1 cellular context compared by ENCODE assay signal in the genomic region with DNA sequence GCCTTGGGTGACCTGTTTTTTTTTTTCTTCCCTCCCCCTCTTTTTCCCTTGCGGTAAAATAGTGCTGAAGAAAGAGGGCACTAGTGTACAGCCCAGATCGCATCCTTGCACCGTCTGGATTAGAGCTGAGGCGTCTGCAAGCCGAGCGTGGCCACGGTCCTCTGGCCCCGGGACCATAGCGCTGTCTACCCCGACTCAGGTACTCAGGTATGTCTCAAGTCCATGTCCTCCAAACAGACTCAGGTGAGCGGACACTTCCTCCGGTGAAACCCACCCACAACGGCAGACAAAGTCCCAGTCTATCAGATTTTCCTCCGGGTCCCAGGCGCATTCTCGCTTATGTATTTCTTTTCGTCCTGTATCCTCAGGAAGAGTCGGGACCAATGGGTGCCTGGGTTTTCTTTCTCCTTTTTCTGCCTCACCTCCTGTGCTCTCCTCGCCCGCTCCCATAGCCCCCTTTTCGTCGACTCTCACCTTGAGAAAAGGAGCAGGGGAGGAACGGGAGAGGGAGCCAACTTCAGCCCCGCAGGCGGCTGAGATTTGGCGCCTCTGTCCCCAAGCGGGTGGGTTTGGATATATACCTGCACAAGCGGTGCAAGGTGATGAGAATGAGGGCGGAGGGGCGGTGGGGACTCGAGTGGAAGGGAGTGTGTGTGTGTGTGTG.
TF ChIP-seq lines count a peak whose summit lies in the region.

No MANE protein-coding gene starts in this region.

TF ChIP-seq in neural cell, 6 proteins besides CTCF, POLR2A, EP300 and RAD21 (continued from another document):
- TF ChIP-seq, protein P1, sequence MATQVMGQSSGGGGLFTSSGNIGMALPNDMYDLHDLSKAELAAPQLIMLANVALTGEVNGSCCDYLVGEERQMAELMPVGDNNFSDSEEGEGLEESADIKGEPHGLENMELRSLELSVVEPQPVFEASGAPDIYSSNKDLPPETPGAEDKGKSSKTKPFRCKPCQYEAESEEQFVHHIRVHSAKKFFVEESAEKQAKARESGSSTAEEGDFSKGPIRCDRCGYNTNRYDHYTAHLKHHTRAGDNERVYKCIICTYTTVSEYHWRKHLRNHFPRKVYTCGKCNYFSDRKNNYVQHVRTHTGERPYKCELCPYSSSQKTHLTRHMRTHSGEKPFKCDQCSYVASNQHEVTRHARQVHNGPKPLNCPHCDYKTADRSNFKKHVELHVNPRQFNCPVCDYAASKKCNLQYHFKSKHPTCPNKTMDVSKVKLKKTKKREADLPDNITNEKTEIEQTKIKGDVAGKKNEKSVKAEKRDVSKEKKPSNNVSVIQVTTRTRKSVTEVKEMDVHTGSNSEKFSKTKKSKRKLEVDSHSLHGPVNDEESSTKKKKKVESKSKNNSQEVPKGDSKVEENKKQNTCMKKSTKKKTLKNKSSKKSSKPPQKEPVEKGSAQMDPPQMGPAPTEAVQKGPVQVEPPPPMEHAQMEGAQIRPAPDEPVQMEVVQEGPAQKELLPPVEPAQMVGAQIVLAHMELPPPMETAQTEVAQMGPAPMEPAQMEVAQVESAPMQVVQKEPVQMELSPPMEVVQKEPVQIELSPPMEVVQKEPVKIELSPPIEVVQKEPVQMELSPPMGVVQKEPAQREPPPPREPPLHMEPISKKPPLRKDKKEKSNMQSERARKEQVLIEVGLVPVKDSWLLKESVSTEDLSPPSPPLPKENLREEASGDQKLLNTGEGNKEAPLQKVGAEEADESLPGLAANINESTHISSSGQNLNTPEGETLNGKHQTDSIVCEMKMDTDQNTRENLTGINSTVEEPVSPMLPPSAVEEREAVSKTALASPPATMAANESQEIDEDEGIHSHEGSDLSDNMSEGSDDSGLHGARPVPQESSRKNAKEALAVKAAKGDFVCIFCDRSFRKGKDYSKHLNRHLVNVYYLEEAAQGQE (IDR thresholded peaks at IDR 0.05; ENCODE audit: borderline replicate concordance): no peak
- peak; percentile 31 for TF ChIP-seq MXI1 (conservative IDR thresholded peaks at IDR 0.05; ENCODE audit: poor library complexity, severe bottlenecking)
- no peak for TF ChIP-seq EZH2 (IDR thresholded peaks at IDR 0.05; ENCODE audit: borderline replicate concordance, insufficient read depth, low read length, poor library complexity, severe bottlenecking)
- TF ChIP-seq POLR2AphosphoS5 (IDR thresholded peaks at IDR 0.05): no peak
